Comparison of ENCODE assay signal across 23 cellular contexts in genomic region chr10:112160834-112161233, GRCh38.
"Had no signal": no experiment of that assay in that cellular context is flagged by ENCODE, and none has a peak within 500 bp of the region (broad histone marks: within the 10 kb centered on the region; RNA-seq: fewer than 3 reads in every experiment).

No MANE protein-coding gene starts in this region.

- H3K27me3 Mint-ChIP-seq: IgD-negative memory B cell had no signal

- DNase-seq: Kasumi-1, MM.1S, NCI-H1092 treated with DMSO at 0.1 percent for 48 hours, NCI-H1436, NCI-H187, NCI-H2081 treated with DMSO at 0.1 percent for 48 hours, NCI-H2171, NCI-H226, NCI-H446, NCI-H510A, NCI-H524 treated with DMSO at 0.1 percent for 48 hours, NCI-H69, NCI-H774, PC-9, Peyer's patch, Right ventricle myocardium superior, RPMI8226, SIG-M5 had no signal

- H3K4me3 Mint-ChIP-seq: IgD-negative memory B cell had no signal

- H3K9me3 Mint-ChIP-seq: IgD-negative memory B cell had no signal

- ATAC-seq: K562 had no signal

- H3K4me3 ChIP-seq: K562, PC-9, Peyer's patch, SJSA1, SK-N-MC had no signal

- H3K27ac ChIP-seq: KMS-11, PC-9, Peyer's patch, SJSA1, SK-N-MC had no signal

- H3K4me1 Mint-ChIP-seq: IgD-negative memory B cell had no signal

- H3K27ac Mint-ChIP-seq: IgD-negative memory B cell had no signal

- H3K27me3 ChIP-seq: Peyer's patch, SJSA1 had no signal

- H3K4me1 ChIP-seq: Peyer's patch, SJSA1 had no signal
